Comparison of ENCODE assay signal across 17 cellular contexts in the genomic region with DNA sequence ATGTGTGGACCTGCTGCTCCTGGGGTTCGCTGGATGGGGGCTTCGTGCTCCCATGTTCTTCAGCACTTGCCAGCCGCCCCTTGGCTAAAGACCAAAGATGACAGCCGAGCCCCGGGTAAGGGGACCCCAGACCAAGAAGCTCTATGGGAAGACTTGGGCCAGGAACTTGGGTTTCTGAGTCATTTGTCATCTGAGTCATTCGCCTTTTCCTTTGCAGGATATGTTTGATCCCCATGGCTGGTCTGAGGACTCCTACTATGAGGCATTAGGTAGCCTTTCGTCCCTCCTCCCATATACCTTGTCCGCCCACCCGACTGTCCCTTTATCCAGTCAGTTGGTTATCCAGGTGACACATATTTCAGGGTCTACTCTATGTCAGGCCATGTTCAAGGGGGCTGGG. TPM values are rescaled to one million over a fixed set of nuclear protein-coding genes. Genes with fewer than 3 reads are reported as not detected.
"Had no signal": no experiment of that assay in that cellular context is flagged by ENCODE, and none has a peak within 500 bp of the region (broad histone marks: within the 10 kb centered on the region; RNA-seq: fewer than 3 reads in every experiment).

No MANE protein-coding gene starts in this region.

- H3K9me3 ChIP-seq: esophagus squamous epithelium had no signal

- H2AFZ ChIP-seq: hepatocyte had no signal

- DNase-seq: activated CD4-positive, alpha-beta T cell treated with anti-CD3 and anti-CD28 coated beads, Interleukin-2, amount 10 ng/mL, durations not matched to agents 24 days and 14 days; activated CD8-positive, alpha-beta T cell treated with anti-CD3 and anti-CD28 coated beads, Interleukin-2, amount 10 ng/mL, durations not matched to agents 7 days and 5 days; activated naive CD4-positive, alpha-beta T cell treated with Interleukin-2 at 50 U/mL for 16 hours; activated naive CD8-positive, alpha-beta T cell treated with anti-CD3 and anti-CD28 coated beads, Interleukin-2, amount 10 ng/mL, durations not matched to agents 7 days and 5 days; activated T-cell treated with anti-CD3 and anti-CD28 coated beads, Interleukin-2, amount 50 U/mL, for 24 hours; amygdala; effector CD4-positive, alpha-beta T cell; esophagus squamous epithelium; left colon; stimulated activated naive CD8-positive, alpha-beta T cell treated with anti-CD3 and anti-CD28 coated beads, Interleukin-15, Interleukin-2, amounts not matched to agents 100 U/mL and 50 U/mL, for 24 hours; trophoblast cell had no signal

- H3K27me3 ChIP-seq: esophagus squamous epithelium, hepatocyte had no signal

- H3K4me3 ChIP-seq: coronary artery, esophagus squamous epithelium, hepatocyte, lung had no signal

- H3K27ac ChIP-seq: coronary artery, hepatocyte had no signal

- H3K9me3 Mint-ChIP-seq: activated CD4-positive, alpha-beta T cell treated with anti-CD3 and anti-CD28 coated beads, Interleukin-2, amount 10 ng/mL, durations not matched to agents 24 days and 14 days; activated naive CD8-positive, alpha-beta T cell treated with anti-CD3 and anti-CD28 coated beads, Interleukin-2, amount 10 ng/mL, durations not matched to agents 7 days and 5 days; activated T-cell treated with anti-CD3 and anti-CD28 coated beads, Interleukin-2, amount 50 U/mL, for 24 hours; activated T-helper 2 cell treated with anti-CD3 and anti-CD28 coated beads, Interferon-gamma antibody, Interleukin-2, Interleukin-4, amounts not matched to agents 10 μg/mL and 5 μg/mL and 100 μg/mL, durations not matched to agents 14 hours and 24 hours and 36 hours; central memory CD8-positive, alpha-beta T cell had no signal

- ATAC-seq: activated CD8-positive, alpha-beta T cell treated with anti-CD3 and anti-CD28 coated beads, Interleukin-2, amount 10 ng/mL, durations not matched to agents 7 days and 5 days; left colon; stimulated activated naive CD8-positive, alpha-beta T cell treated with anti-CD3 and anti-CD28 coated beads, Interleukin-15, Interleukin-2, amounts not matched to agents 100 U/mL and 50 U/mL, for 24 hours had no signal

- H3K4me1 Mint-ChIP-seq: activated naive CD8-positive, alpha-beta T cell treated with anti-CD3 and anti-CD28 coated beads, Interleukin-2, amount 10 ng/mL, durations not matched to agents 7 days and 5 days; central memory CD8-positive, alpha-beta T cell had no signal

- H3K27ac Mint-ChIP-seq: activated CD4-positive, alpha-beta T cell treated with anti-CD3 and anti-CD28 coated beads, Interleukin-2, amount 10 ng/mL, durations not matched to agents 24 days and 14 days; activated CD8-positive, alpha-beta T cell treated with anti-CD3 and anti-CD28 coated beads, Interleukin-2, amount 10 ng/mL, durations not matched to agents 7 days and 5 days; activated naive CD8-positive, alpha-beta T cell treated with anti-CD3 and anti-CD28 coated beads, Interleukin-2, amount 10 ng/mL, durations not matched to agents 7 days and 5 days; activated T-cell treated with anti-CD3 and anti-CD28 coated beads, Interleukin-2, amount 50 U/mL, for 24 hours; activated T-helper 2 cell treated with anti-CD3 and anti-CD28 coated beads, Interferon-gamma antibody, Interleukin-2, Interleukin-4, amounts not matched to agents 10 μg/mL and 5 μg/mL and 100 μg/mL, durations not matched to agents 14 hours and 24 hours and 36 hours had no signal

- H3K4me3 Mint-ChIP-seq: activated CD4-positive, alpha-beta T cell treated with anti-CD3 and anti-CD28 coated beads, Interleukin-2, amount 10 ng/mL, durations not matched to agents 24 days and 14 days; activated CD8-positive, alpha-beta T cell treated with anti-CD3 and anti-CD28 coated beads, Interleukin-2, amount 10 ng/mL, durations not matched to agents 7 days and 5 days; activated naive CD8-positive, alpha-beta T cell treated with anti-CD3 and anti-CD28 coated beads, Interleukin-2, amount 10 ng/mL, durations not matched to agents 7 days and 5 days; activated T-cell treated with anti-CD3 and anti-CD28 coated beads, Interleukin-2, amount 50 U/mL, for 24 hours; central memory CD8-positive, alpha-beta T cell had no signal

- H3K27me3 Mint-ChIP-seq: activated CD4-positive, alpha-beta T cell treated with anti-CD3 and anti-CD28 coated beads, Interleukin-2, amount 10 ng/mL, durations not matched to agents 24 days and 14 days; activated naive CD8-positive, alpha-beta T cell treated with anti-CD3 and anti-CD28 coated beads, Interleukin-2, amount 10 ng/mL, durations not matched to agents 7 days and 5 days; activated T-cell treated with anti-CD3 and anti-CD28 coated beads, Interleukin-2, amount 50 U/mL, for 24 hours; central memory CD8-positive, alpha-beta T cell had no signal

- H3K4me2 ChIP-seq: hepatocyte had no signal

RNA-seq across cellular contexts. Expression of a gene that starts 17.7 kb away (rescaled TPM):
- polyA plus RNA-seq: neural cell had no signal
